In genomic region chr13:108962652-108963051, GRCh38 we compare ENCODE assay signal across 18 cellular contexts.
"Had no signal": no experiment of that assay in that cellular context is flagged by ENCODE, and none has a peak within 500 bp of the region (broad histone marks: within the 10 kb centered on the region; RNA-seq: fewer than 3 reads in every experiment).

No MANE protein-coding gene starts in this region.

- H3K9me3 ChIP-seq: esophagus muscularis mucosa, psoas muscle, right lobe of liver, spleen, upper lobe of left lung had no signal

- H3K4me3 Mint-ChIP-seq: activated CD4-positive, alpha-beta memory T cell treated with anti-CD3 and anti-CD28 coated beads for 36 hours; activated naive CD8-positive, alpha-beta T cell; immature natural killer cell; memory B cell; nephron progenitor cell; stimulated activated naive B cell treated with anti-CD40 and anti-IgM and Interleukin-4, amounts not matched to agents 10 μg/mL and 1 μg/mL and 100 μg/mL, for 72 hours had no signal

- H3K27ac Mint-ChIP-seq: activated CD4-positive, alpha-beta memory T cell treated with anti-CD3 and anti-CD28 coated beads for 36 hours; activated naive CD8-positive, alpha-beta T cell; immature natural killer cell; memory B cell; nephron progenitor cell; stimulated activated naive B cell treated with anti-CD40 and anti-IgM and Interleukin-4, amounts not matched to agents 10 μg/mL and 1 μg/mL and 100 μg/mL, for 72 hours had no signal

- H3K27me3 ChIP-seq: dorsolateral prefrontal cortex, esophagus muscularis mucosa, foreskin keratinocyte, right lobe of liver, spleen, upper lobe of left lung had no signal

- H3K27me3 Mint-ChIP-seq: activated CD4-positive, alpha-beta memory T cell treated with anti-CD3 and anti-CD28 coated beads for 36 hours; memory B cell had no signal

- H3K4me1 Mint-ChIP-seq: immature natural killer cell, memory B cell had no signal

- H3K9me3 Mint-ChIP-seq: activated CD4-positive, alpha-beta memory T cell treated with anti-CD3 and anti-CD28 coated beads for 36 hours; immature natural killer cell; memory B cell; nephron progenitor cell; stimulated activated naive B cell treated with anti-CD40 and anti-IgM and Interleukin-4, amounts not matched to agents 10 μg/mL and 1 μg/mL and 100 μg/mL, for 72 hours had no signal

- H3K36me3 Mint-ChIP-seq: activated CD4-positive, alpha-beta memory T cell treated with anti-CD3 and anti-CD28 coated beads for 36 hours; activated naive CD8-positive, alpha-beta T cell; immature natural killer cell; memory B cell; stimulated activated naive B cell treated with anti-CD40 and anti-IgM and Interleukin-4, amounts not matched to agents 10 μg/mL and 1 μg/mL and 100 μg/mL, for 72 hours had no signal

- H3K4me1 ChIP-seq: psoas muscle, right lobe of liver, upper lobe of left lung had no signal

- H3K27ac ChIP-seq: dorsolateral prefrontal cortex, esophagus muscularis mucosa, psoas muscle, right lobe of liver, spleen, upper lobe of left lung, VCaP had no signal

- H3K4me3 ChIP-seq: dorsolateral prefrontal cortex, esophagus muscularis mucosa, psoas muscle, right lobe of liver, spleen, upper lobe of left lung had no signal

- H3K36me3 ChIP-seq: esophagus muscularis mucosa, right lobe of liver, spleen, upper lobe of left lung had no signal

- DNase-seq: activated CD4-positive, alpha-beta memory T cell treated with anti-CD3 and anti-CD28 coated beads for 36 hours; activated gamma-delta T cell; activated T-cell treated with anti-CD3 and anti-CD28 coated beads, Interleukin-2, amount 50 U/mL, for 48 hours; dorsolateral prefrontal cortex; foreskin keratinocyte; immature natural killer cell; left cardiac atrium; nephron progenitor cell; psoas muscle; right lobe of liver; spleen; stimulated activated CD4-positive, alpha-beta T cell treated with anti-CD3 and anti-CD28 coated beads, Interleukin-1b, Interleukin-23, amount 100 ng/mL, for 48 hours; stimulated activated naive B cell treated with anti-CD40 and anti-IgM and Interleukin-4, amounts not matched to agents 10 μg/mL and 1 μg/mL and 100 μg/mL, for 72 hours; upper lobe of left lung had no signal

- ATAC-seq: foreskin keratinocyte; psoas muscle; right lobe of liver; stimulated activated naive B cell treated with anti-CD40 and anti-IgM and Interleukin-4, amounts not matched to agents 10 μg/mL and 1 μg/mL and 100 μg/mL, for 72 hours had no signal
